ENCODE assay signal across 7 cellular contexts in genomic region chr1:147985374-147985773, GRCh38. TPM values are rescaled to one million over a fixed set of nuclear protein-coding genes. Genes with fewer than 3 reads are reported as not detected.
DNase-seq lines count a peak whose midpoint lies in the region; ATAC-seq, FAIRE-seq and TF ChIP-seq lines count a peak whose summit lies in the region.
"Not testable (repeated sequence)": the region's sequence is repeated elsewhere in the genome, so short reads cannot be mapped to it uniquely, and the experiment has no call there.

No MANE protein-coding gene starts in this region.

- not testable (repeated sequence) for H3K9me3 Mint-ChIP-seq in activated CD8-positive, alpha-beta T cell treated with anti-CD3 and anti-CD28 coated beads, Interleukin-2, amount 10 ng/mL, durations not matched to agents 7 days and 5 days (ENCODE audit: insufficient read depth); activated naive CD8-positive, alpha-beta T cell treated with anti-CD3 and anti-CD28 coated beads, Interleukin-2, amount 50 U/mL, for 24 hours; stimulated activated naive B cell treated with anti-CD40 and anti-IgM and Interleukin-4, amounts not matched to agents 10 μg/mL and 1 μg/mL and 100 μg/mL, for 72 hours

- H3K4me3 ChIP-seq in GM12865 (ENCODE audit: low read depth, low read length): not testable (repeated sequence)

- FAIRE-seq in RCC 7860 (lab: Jason Lieb, UNC): peak; percentile 62

- DNase-seq in GM12865 (ENCODE audit: low read depth) (peak; percentile 16), NAMALWA (ENCODE audit: low spot score) (peak; percentile 9), NCI-H345 treated with DMSO at 0.1 percent for 48 hours (lab: John Stamatoyannopoulos, UW; ENCODE audit: unreplicated experiment) (peak; percentile 71)
- DNase-seq in RCC 7860 (ENCODE audit: low spot score); activated CD8-positive, alpha-beta T cell treated with anti-CD3 and anti-CD28 coated beads, Interleukin-2, amount 10 ng/mL, durations not matched to agents 7 days and 5 days; activated naive CD8-positive, alpha-beta T cell treated with anti-CD3 and anti-CD28 coated beads, Interleukin-2, amount 50 U/mL, for 24 hours; stimulated activated naive B cell treated with anti-CD40 and anti-IgM and Interleukin-4, amounts not matched to agents 10 μg/mL and 1 μg/mL and 100 μg/mL, for 72 hours: not testable (repeated sequence)

- ATAC-seq in activated CD8-positive, alpha-beta T cell treated with anti-CD3 and anti-CD28 coated beads, Interleukin-2, amount 10 ng/mL, durations not matched to agents 7 days and 5 days: peak; percentile 42
- ATAC-seq in activated naive CD8-positive, alpha-beta T cell treated with anti-CD3 and anti-CD28 coated beads, Interleukin-2, amount 50 U/mL, for 24 hours: peak; percentile 83
- peak; percentile 42 to 43 for ATAC-seq in stimulated activated naive B cell treated with anti-CD40 and anti-IgM and Interleukin-4, amounts not matched to agents 10 μg/mL and 1 μg/mL and 100 μg/mL, for 72 hours (replicated peaks)

- not testable (repeated sequence) for H3K27ac Mint-ChIP-seq in activated CD8-positive, alpha-beta T cell treated with anti-CD3 and anti-CD28 coated beads, Interleukin-2, amount 10 ng/mL, durations not matched to agents 7 days and 5 days; stimulated activated naive B cell treated with anti-CD40 and anti-IgM and Interleukin-4, amounts not matched to agents 10 μg/mL and 1 μg/mL and 100 μg/mL, for 72 hours
- H3K27ac Mint-ChIP-seq in activated naive CD8-positive, alpha-beta T cell treated with anti-CD3 and anti-CD28 coated beads, Interleukin-2, amount 50 U/mL, for 24 hours: peak overlapping the region; percentile 24

- TF ChIP-seq CTCF in GM12865 (IDR thresholded peaks at IDR 0.05; ENCODE audit: insufficient read depth, low read depth, low read length, missing control alignments): not testable (repeated sequence)

- H3K36me3 Mint-ChIP-seq in activated CD8-positive, alpha-beta T cell treated with anti-CD3 and anti-CD28 coated beads, Interleukin-2, amount 10 ng/mL, durations not matched to agents 7 days and 5 days (ENCODE audit: low read depth): peaks cover 16% of the 10 kb centered on the region
- H3K36me3 Mint-ChIP-seq in activated naive CD8-positive, alpha-beta T cell treated with anti-CD3 and anti-CD28 coated beads, Interleukin-2, amount 50 U/mL, for 24 hours (ENCODE audit: low read depth): peaks cover 19% of the 10 kb centered on the region
- peaks cover 11 to 17% of the 10 kb centered on the region in 2 donors for H3K36me3 Mint-ChIP-seq in stimulated activated naive B cell treated with anti-CD40 and anti-IgM and Interleukin-4, amounts not matched to agents 10 μg/mL and 1 μg/mL and 100 μg/mL, for 72 hours

- H3K4me1 Mint-ChIP-seq in activated CD8-positive, alpha-beta T cell treated with anti-CD3 and anti-CD28 coated beads, Interleukin-2, amount 10 ng/mL, durations not matched to agents 7 days and 5 days (ENCODE audit: low read depth); stimulated activated naive B cell treated with anti-CD40 and anti-IgM and Interleukin-4, amounts not matched to agents 10 μg/mL and 1 μg/mL and 100 μg/mL, for 72 hours: not testable (repeated sequence)
- peaks cover 13% of the 10 kb centered on the region for H3K4me1 Mint-ChIP-seq in activated naive CD8-positive, alpha-beta T cell treated with anti-CD3 and anti-CD28 coated beads, Interleukin-2, amount 50 U/mL, for 24 hours

- H3K4me3 Mint-ChIP-seq in activated CD8-positive, alpha-beta T cell treated with anti-CD3 and anti-CD28 coated beads, Interleukin-2, amount 10 ng/mL, durations not matched to agents 7 days and 5 days; activated naive CD8-positive, alpha-beta T cell treated with anti-CD3 and anti-CD28 coated beads, Interleukin-2, amount 50 U/mL, for 24 hours; stimulated activated naive B cell treated with anti-CD40 and anti-IgM and Interleukin-4, amounts not matched to agents 10 μg/mL and 1 μg/mL and 100 μg/mL, for 72 hours: not testable (repeated sequence)

- POLR2A ChIA-PET in activated CD8-positive, alpha-beta T cell treated with anti-CD3 and anti-CD28 coated beads, Interleukin-2, amount 10 ng/mL, durations not matched to agents 7 days and 5 days (lab: Charles Lee): not testable (repeated sequence)

- CTCF ChIA-PET in activated CD8-positive, alpha-beta T cell treated with anti-CD3 and anti-CD28 coated beads, Interleukin-2, amount 10 ng/mL, durations not matched to agents 7 days and 5 days (lab: Charles Lee): not testable (repeated sequence)

- H3K27me3 Mint-ChIP-seq in activated CD8-positive, alpha-beta T cell treated with anti-CD3 and anti-CD28 coated beads, Interleukin-2, amount 10 ng/mL, durations not matched to agents 7 days and 5 days (ENCODE audit: low read depth); activated naive CD8-positive, alpha-beta T cell treated with anti-CD3 and anti-CD28 coated beads, Interleukin-2, amount 50 U/mL, for 24 hours; stimulated activated naive B cell treated with anti-CD40 and anti-IgM and Interleukin-4, amounts not matched to agents 10 μg/mL and 1 μg/mL and 100 μg/mL, for 72 hours: not testable (repeated sequence)

RNA-seq across cellular contexts. Expression of gene GPR89B, which starts 57.2 kb away (rescaled TPM):
- total RNA-seq in activated CD8-positive, alpha-beta T cell treated with anti-CD3 and anti-CD28 coated beads, Interleukin-2, amount 10 ng/mL, durations not matched to agents 7 days and 5 days: 10 to 100 TPM; 25.4 to 28.8 TPM
